Comparison of ENCODE assay signal across 11 cellular contexts in genomic region chr3:127525373-127525772, GRCh38.
DNase-seq lines count a peak whose midpoint lies in the region; ATAC-seq and TF ChIP-seq lines count a peak whose summit lies in the region.
"Had no signal": no experiment of that assay in that cellular context is flagged by ENCODE, and none has a peak within 500 bp of the region (broad histone marks: within the 10 kb centered on the region; RNA-seq: fewer than 3 reads in every experiment).

No MANE protein-coding gene starts in this region.

- DNase-seq in ACHN (peak; percentile 76), HCT116 (ENCODE audit: low read depth, low spot score) (peak; percentile 78), RPMI8226 (peak; percentile 71), fibroblast of pulmonary artery (ENCODE audit: low read depth) (peak; percentile 75), SIG-M5 treated with dmso at 0.1 percent for 504 hours (lab: John Stamatoyannopoulos, UW; ENCODE audit: unreplicated experiment) (no peak)
- DNase-seq in activated CD4-positive, alpha-beta T cell treated with anti-CD3 and anti-CD28 coated beads, Interleukin-2, amount 10 ng/mL, durations not matched to agents 7 days and 5 days = no peak
- DNase-seq: mesenchymal stem cell had no signal

- intact Hi-C loops in HCT116 (cut with micrococcal nuclease) = no loop called here

- H3K4me3 ChIP-seq in HCT116 (replicated peaks in 1 of 2; ENCODE audit: low read depth in 1 of 2, low read length in 2 of 2) (no peak overlapping the region), fibroblast of pulmonary artery (replicated peaks; ENCODE audit: low read depth, low read length) (no peak overlapping the region)
- H3K4me3 ChIP-seq: right atrium auricular region had no signal

- H3K27me3 Mint-ChIP-seq in activated CD4-positive, alpha-beta T cell treated with anti-CD3 and anti-CD28 coated beads, Interleukin-2, amount 10 ng/mL, durations not matched to agents 7 days and 5 days = peaks cover 11% of the 10 kb centered on the region

- TF ChIP-seq CTCF in HCT116 (IDR thresholded peaks at IDR 0.05 in 2 of 3, conservative IDR thresholded peaks at IDR 0.05 in 1 of 3; ENCODE audit: borderline replicate concordance in 1 of 3, insufficient read depth in 1 of 3, low read depth in 2 of 3, low read length in 2 of 3) = no peak
- no peak for TF ChIP-seq CTCF in fibroblast of pulmonary artery (IDR thresholded peaks at IDR 0.05; ENCODE audit: low read length, missing control alignments)

- no peaks in the 10 kb centered on the region for H3K36me3 Mint-ChIP-seq in activated CD4-positive, alpha-beta T cell treated with anti-CD3 and anti-CD28 coated beads, Interleukin-2, amount 10 ng/mL, durations not matched to agents 7 days and 5 days (ENCODE audit: low read depth)
- H3K36me3 Mint-ChIP-seq: CD14-positive monocyte had no signal

- RAD21 ChIA-PET in HCT116 (lab: Charles Lee; ENCODE audit: low non-redundant PET in 1 of 2, low total read pairs in 2 of 2, uncharacterized antibody in 2 of 2, unreplicated experiment in 2 of 2) = no interaction called here

- H3K27me3 ChIP-seq in HCT116 (ENCODE audit: insufficient read depth, low read length) = no peaks in the 10 kb centered on the region
- H3K27me3 ChIP-seq: right atrium auricular region had no signal

- H3K27ac ChIP-seq in HCT116 (ENCODE audit: low read depth, low read length) = no peak overlapping the region
- H3K27ac ChIP-seq: right atrium auricular region had no signal

- H3K4me1 ChIP-seq in HCT116 (ENCODE audit: control insufficient read depth in 1 of 2, insufficient read depth in 2 of 2, low read length in 2 of 2) = peaks cover 0 to 10% of the 10 kb centered on the region in 2 experiments; a peak in 1 of 4 replicates
- H3K4me1 ChIP-seq: right atrium auricular region had no signal

- no peak overlapping the region for H3K27ac Mint-ChIP-seq in activated CD4-positive, alpha-beta T cell treated with anti-CD3 and anti-CD28 coated beads, Interleukin-2, amount 10 ng/mL, durations not matched to agents 7 days and 5 days

- no peaks in the 10 kb centered on the region for H3K9me3 Mint-ChIP-seq in activated CD4-positive, alpha-beta T cell treated with anti-CD3 and anti-CD28 coated beads, Interleukin-2, amount 10 ng/mL, durations not matched to agents 7 days and 5 days

- H3K9me3 ChIP-seq in HCT116 (ENCODE audit: control insufficient read depth in 1 of 2, insufficient read depth in 1 of 2, low read depth in 1 of 2, low read length in 2 of 2) = no peaks in the 10 kb centered on the region

- H3K4me3 Mint-ChIP-seq in activated CD4-positive, alpha-beta T cell treated with anti-CD3 and anti-CD28 coated beads, Interleukin-2, amount 10 ng/mL, durations not matched to agents 7 days and 5 days = no peak overlapping the region

- TF ChIP-seq POLR2A in HCT116 (IDR thresholded peaks at IDR 0.05; ENCODE audit: borderline replicate concordance, extremely low read depth, insufficient read depth, insufficient read length) = no peak

- CTCF ChIA-PET in HCT116 (lab: Charles Lee) = no interaction called here
- CTCF ChIA-PET in activated CD4-positive, alpha-beta T cell treated with anti-CD3 and anti-CD28 coated beads, Interleukin-2, amount 10 ng/mL, durations not matched to agents 7 days and 5 days (lab: Charles Lee) = no interaction called here

- POLR2A ChIA-PET in HCT116 (lab: Charles Lee) = no interaction called here
- POLR2A ChIA-PET in activated CD4-positive, alpha-beta T cell treated with anti-CD3 and anti-CD28 coated beads, Interleukin-2, amount 10 ng/mL, durations not matched to agents 7 days and 5 days (lab: Charles Lee) = no interaction called here

- no TSS peak for BruUV-seq in HCT116 (replicated peaks; lab: Mats Ljungman, UMichigan)

- peak overlapping the region; percentile 44 for H3K4me2 ChIP-seq in HCT116 (ENCODE audit: low read length)

- H2AFZ ChIP-seq in HCT116 (ENCODE audit: low read depth, low read length, poor library complexity, severe bottlenecking) = peak overlapping the region; percentile 30

- TF ChIP-seq RAD21 in HCT116 (IDR thresholded peaks at IDR 0.05; ENCODE audit: low read depth) = no peak

- no peaks in the 10 kb centered on the region for H4K20me1 ChIP-seq in HCT116 (ENCODE audit: insufficient read depth)

- no peaks in the 10 kb centered on the region for H3K36me3 ChIP-seq in HCT116 (ENCODE audit: control insufficient read depth in 1 of 2, insufficient read depth in 2 of 2, low read length in 2 of 2)
- H3K36me3 ChIP-seq: right atrium auricular region had no signal

- no peaks in the 10 kb centered on the region for H3K4me1 Mint-ChIP-seq in activated CD4-positive, alpha-beta T cell treated with anti-CD3 and anti-CD28 coated beads, Interleukin-2, amount 10 ng/mL, durations not matched to agents 7 days and 5 days

- in situ Hi-C loops in ACHN (cut with HindIII; ENCODE audit: low pct_ligation_motif_present, low pct_unique_long_range_greater_than_20kb, low sequenced_read_pairs) = no loop called here

- ATAC-seq in HCT116 = peak; percentile 96
- ATAC-seq in HG02759 (IDR thresholded peaks at IDR 0.05; ENCODE audit: unreplicated experiment) = no peak
- ATAC-seq in GM19324 (IDR thresholded peaks at IDR 0.05; ENCODE audit: low FRiP score, unreplicated experiment) = no peak

- no peak overlapping the region for H3K9ac ChIP-seq in HCT116 (ENCODE audit: low read length)

- H3K79me2 ChIP-seq in HCT116 (ENCODE audit: insufficient read depth, low read length) = no peaks in the 10 kb centered on the region

- H3K9me2 ChIP-seq in HCT116 (ENCODE audit: insufficient read depth) = no peaks in the 10 kb centered on the region

TF ChIP-seq in HCT116, 20 proteins besides CTCF, POLR2A, EP300 and RAD21:
- TF ChIP-seq EZH2 (IDR thresholded peaks at IDR 0.05) = no peak
- TF ChIP-seq SIN3A (IDR thresholded peaks at IDR 0.05; ENCODE audit: low read depth) = no peak
- peak; percentile 49 for TF ChIP-seq TCF7L2 (IDR thresholded peaks at IDR 0.05; ENCODE audit: borderline replicate concordance, extremely low read depth, insufficient read depth, insufficient read length)
- TF ChIP-seq EGR1 (IDR thresholded peaks at IDR 0.05; ENCODE audit: low read depth) = no peak
- TF ChIP-seq, protein P1, sequence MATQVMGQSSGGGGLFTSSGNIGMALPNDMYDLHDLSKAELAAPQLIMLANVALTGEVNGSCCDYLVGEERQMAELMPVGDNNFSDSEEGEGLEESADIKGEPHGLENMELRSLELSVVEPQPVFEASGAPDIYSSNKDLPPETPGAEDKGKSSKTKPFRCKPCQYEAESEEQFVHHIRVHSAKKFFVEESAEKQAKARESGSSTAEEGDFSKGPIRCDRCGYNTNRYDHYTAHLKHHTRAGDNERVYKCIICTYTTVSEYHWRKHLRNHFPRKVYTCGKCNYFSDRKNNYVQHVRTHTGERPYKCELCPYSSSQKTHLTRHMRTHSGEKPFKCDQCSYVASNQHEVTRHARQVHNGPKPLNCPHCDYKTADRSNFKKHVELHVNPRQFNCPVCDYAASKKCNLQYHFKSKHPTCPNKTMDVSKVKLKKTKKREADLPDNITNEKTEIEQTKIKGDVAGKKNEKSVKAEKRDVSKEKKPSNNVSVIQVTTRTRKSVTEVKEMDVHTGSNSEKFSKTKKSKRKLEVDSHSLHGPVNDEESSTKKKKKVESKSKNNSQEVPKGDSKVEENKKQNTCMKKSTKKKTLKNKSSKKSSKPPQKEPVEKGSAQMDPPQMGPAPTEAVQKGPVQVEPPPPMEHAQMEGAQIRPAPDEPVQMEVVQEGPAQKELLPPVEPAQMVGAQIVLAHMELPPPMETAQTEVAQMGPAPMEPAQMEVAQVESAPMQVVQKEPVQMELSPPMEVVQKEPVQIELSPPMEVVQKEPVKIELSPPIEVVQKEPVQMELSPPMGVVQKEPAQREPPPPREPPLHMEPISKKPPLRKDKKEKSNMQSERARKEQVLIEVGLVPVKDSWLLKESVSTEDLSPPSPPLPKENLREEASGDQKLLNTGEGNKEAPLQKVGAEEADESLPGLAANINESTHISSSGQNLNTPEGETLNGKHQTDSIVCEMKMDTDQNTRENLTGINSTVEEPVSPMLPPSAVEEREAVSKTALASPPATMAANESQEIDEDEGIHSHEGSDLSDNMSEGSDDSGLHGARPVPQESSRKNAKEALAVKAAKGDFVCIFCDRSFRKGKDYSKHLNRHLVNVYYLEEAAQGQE (IDR thresholded peaks at IDR 0.05; ENCODE audit: low read depth) = no peak
- TF ChIP-seq FOSL1 (IDR thresholded peaks at IDR 0.05; ENCODE audit: low read depth) = peak; percentile 64
- peak; percentile 65 for TF ChIP-seq JUND (IDR thresholded peaks at IDR 0.05)

Comparison
In these comparisons a context has a peak if more than half of its experiments do, and no peak if none do; other contexts are left out.
1. DNase-seq: peak in ACHN (single experiment), HCT116 (single experiment), RPMI8226 (single experiment) and fibroblast of pulmonary artery (single experiment); none in SIG-M5 treated with dmso at 0.1 percent for 504 hours (single experiment) and activated CD4-positive, alpha-beta T cell treated with anti-CD3 and anti-CD28 coated beads, Interleukin-2, amount 10 ng/mL, durations not matched to agents 7 days and 5 days (single experiment).